ENCODE assay signal across 9 cellular contexts in genomic region chr19:40810649-40811408, GRCh38. TPM values are rescaled to one million over a fixed set of nuclear protein-coding genes. Genes with fewer than 3 reads are reported as not detected.
A peak's percentile ranks its signal among the peaks of the same experiment; 100 is the strongest.
DNase-seq lines count a peak whose midpoint lies in the region; ATAC-seq and TF ChIP-seq lines count a peak whose summit lies in the region.
"Not testable (repeated sequence)": the region's sequence is repeated elsewhere in the genome, so short reads cannot be mapped to it uniquely, and the experiment has no call there.
"Had no signal": no experiment of that assay in that cellular context is flagged by ENCODE, and none has a peak within 500 bp of the region (broad histone marks: within the 10 kb centered on the region; RNA-seq: fewer than 3 reads in every experiment).

No MANE protein-coding gene starts in this region.

- ATAC-seq in GM18498 (IDR thresholded peaks at IDR 0.05; ENCODE audit: unreplicated experiment) (peak; percentile 71), HG03066 (IDR thresholded peaks at IDR 0.05; ENCODE audit: low read depth, unreplicated experiment) (peak; percentile 68)

- not testable (repeated sequence) for H3K36me3 ChIP-seq in ovary
- peaks cover 0 to 13% of the 10 kb centered on the region in 2 donors for H3K36me3 ChIP-seq in vagina

- H3K4me1 Mint-ChIP-seq in activated CD4-positive, alpha-beta memory T cell treated with anti-CD3 and anti-CD28 coated beads, Interleukin-2, amount 10 ng/mL, durations not matched to agents 7 days and 5 days = peaks cover 56% of the 10 kb centered on the region

- CTCF ChIA-PET in activated CD4-positive, alpha-beta memory T cell treated with anti-CD3 and anti-CD28 coated beads, Interleukin-2, amount 10 ng/mL, durations not matched to agents 7 days and 5 days (lab: Charles Lee) = not testable (repeated sequence)

- H3K9me3 Mint-ChIP-seq in activated CD4-positive, alpha-beta memory T cell treated with anti-CD3 and anti-CD28 coated beads, Interleukin-2, amount 10 ng/mL, durations not matched to agents 7 days and 5 days = not testable (repeated sequence)

- peak overlapping the region; percentile 87 for H3K4me3 Mint-ChIP-seq in activated CD4-positive, alpha-beta memory T cell treated with anti-CD3 and anti-CD28 coated beads, Interleukin-2, amount 10 ng/mL, durations not matched to agents 7 days and 5 days

- H3K27me3 ChIP-seq in ovary, vagina: not testable (repeated sequence)

- H3K4me3 ChIP-seq in iPS-11a (ENCODE audit: low read depth, low read length) (peak overlapping the region; percentile 37), ovary (peak overlapping the region; percentile 45), vagina (peak overlapping the region; percentile 45 to 51)

- not testable (repeated sequence) for TF ChIP-seq POLR2A in ovary (IDR thresholded peaks at IDR 0.05)
- peak in 1 of 2 donors; percentile 15 for TF ChIP-seq POLR2A in vagina (IDR thresholded peaks at IDR 0.05)

- H3K27ac ChIP-seq in cingulate gyrus (ENCODE audit: low read depth, low read length) = peak overlapping the region; percentile 19
- H3K27ac ChIP-seq in ovary = peak overlapping the region; percentile 11 to 58
- H3K27ac ChIP-seq in vagina = peak overlapping the region; percentile 79

- not testable (repeated sequence) for H3K9me3 ChIP-seq in ovary, vagina

- H3K36me3 Mint-ChIP-seq in activated CD4-positive, alpha-beta memory T cell treated with anti-CD3 and anti-CD28 coated beads, Interleukin-2, amount 10 ng/mL, durations not matched to agents 7 days and 5 days (ENCODE audit: low read depth) = peaks cover 42% of the 10 kb centered on the region

- TF ChIP-seq EP300 in ovary (IDR thresholded peaks at IDR 0.05) = not testable (repeated sequence)

- POLR2A ChIA-PET in activated CD4-positive, alpha-beta memory T cell treated with anti-CD3 and anti-CD28 coated beads, Interleukin-2, amount 10 ng/mL, durations not matched to agents 7 days and 5 days (lab: Charles Lee) = interaction anchor here (0.6 to 1.5 kb wide), 4 partner anchors 8 to 63 kb away, joined by 3 to 4 read pairs (median 4); partner anchors contain the start of genes ACTMAP and EGLN2

- H3K27me3 Mint-ChIP-seq in activated CD4-positive, alpha-beta memory T cell treated with anti-CD3 and anti-CD28 coated beads, Interleukin-2, amount 10 ng/mL, durations not matched to agents 7 days and 5 days = peaks cover 32% of the 10 kb centered on the region

- 1 to 2% (median 2%) methylated on average over 34 to 64 of the region's 65 CpGs for WGBS in ovary, 3 donors

- H3K27ac Mint-ChIP-seq in activated CD4-positive, alpha-beta memory T cell treated with anti-CD3 and anti-CD28 coated beads, Interleukin-2, amount 10 ng/mL, durations not matched to agents 7 days and 5 days = peak overlapping the region; percentile 66

- H3K4me1 ChIP-seq in ovary (ENCODE audit: insufficient read depth) = peaks cover 20% of the 10 kb centered on the region
- H3K4me1 ChIP-seq in vagina = peaks cover 73% of the 10 kb centered on the region

- intact Hi-C loops in ovary (cut with DNase I); vagina (cut with DNase I): not testable (repeated sequence)

- TF ChIP-seq CTCF in ovary (IDR thresholded peaks at IDR 0.05) (peak in 1 of 3 donors; percentile 27), vagina (IDR thresholded peaks at IDR 0.05) (peak in 1 of 3 experiments; percentile 3)

- DNase-seq in NCI-H82 (lab: John Stamatoyannopoulos, UW) (peak; percentile 87), ovary (peak; percentile 79 to 90 (median 87))
- DNase-seq in activated CD4-positive, alpha-beta memory T cell treated with anti-CD3 and anti-CD28 coated beads, Interleukin-2, amount 10 ng/mL, durations not matched to agents 7 days and 5 days = peak; percentile 72
- not testable (repeated sequence) for DNase-seq in vagina (ENCODE audit: extremely low spot score in 2 of 2)

RNA-seq across cellular contexts. Expression of gene EGLN2, which starts 11.8 kb away (rescaled TPM):
- total RNA-seq in activated CD4-positive, alpha-beta memory T cell treated with anti-CD3 and anti-CD28 coated beads, Interleukin-2, amount 10 ng/mL, durations not matched to agents 7 days and 5 days = 100 to 1,000 TPM; 127 to 128 TPM
- total RNA-seq in ovary (100 to 1,000 TPM in 4 of 7 donors, 10 to 100 TPM in 3; 61.5 to 121 (median 102) TPM), vagina (76.9 TPM)
- polyA plus RNA-seq in ovary = 10 to 100 TPM; 43.6 to 82.7 TPM

RNA-seq across cellular contexts. Expression of gene RAB4B, which starts 32.8 kb away (rescaled TPM):
- 10 to 100 TPM; 65.7 to 68.3 TPM for total RNA-seq in activated CD4-positive, alpha-beta memory T cell treated with anti-CD3 and anti-CD28 coated beads, Interleukin-2, amount 10 ng/mL, durations not matched to agents 7 days and 5 days
- total RNA-seq in ovary (10 to 100 TPM in 6 of 7 donors, 1 to 10 TPM in 1; 9.1 to 32.9 (median 19.3) TPM), vagina (22.3 TPM)
- 10 to 100 TPM in 1 of 2 donors, 1 to 10 TPM in 1; 6.5 to 18.9 TPM for polyA plus RNA-seq in ovary

RNA-seq across cellular contexts. Expression of gene MIA, which starts 35.5 kb away (rescaled TPM):
- total RNA-seq in activated CD4-positive, alpha-beta memory T cell treated with anti-CD3 and anti-CD28 coated beads, Interleukin-2, amount 10 ng/mL, durations not matched to agents 7 days and 5 days = not detected
- 1 to 10 TPM in 5 of 7 donors, not detected in 2; 1.7 to 3.9 (median 2.6) TPM for total RNA-seq in ovary
- 1 to 10 TPM in 1 of 2 donors, not detected in 1; 1.9 TPM for polyA plus RNA-seq in ovary
- total RNA-seq in vagina = 11.0 TPM
- total RNA-seq: glomerular endothelial cell had no signal

RNA-seq across cellular contexts. Expression of gene CYP2A6, which starts 39.4 kb away (rescaled TPM):
- not detected for total RNA-seq in activated CD4-positive, alpha-beta memory T cell treated with anti-CD3 and anti-CD28 coated beads, Interleukin-2, amount 10 ng/mL, durations not matched to agents 7 days and 5 days
- total RNA-seq in ovary (1 to 10 TPM in 4 of 7 donors, under 1 TPM in 3; 0.25 to 2.7 (median 1.2) TPM), vagina (2.0 TPM)
- 1 to 10 TPM; 1.2 to 3.4 TPM for polyA plus RNA-seq in ovary
- total RNA-seq: glomerular endothelial cell had no signal

RNA-seq across cellular contexts. Expression of gene SNRPA, which starts 59.8 kb away (rescaled TPM):
- total RNA-seq in activated CD4-positive, alpha-beta memory T cell treated with anti-CD3 and anti-CD28 coated beads, Interleukin-2, amount 10 ng/mL, durations not matched to agents 7 days and 5 days = 100 to 1,000 TPM; 145 to 151 TPM
- total RNA-seq in ovary = 10 to 100 TPM; 48.9 to 80.7 (median 72.4) TPM
- polyA plus RNA-seq in ovary = 10 to 100 TPM; 56.4 to 83.9 TPM
- 72.7 TPM for total RNA-seq in vagina

Comparison
In these comparisons a context has a peak if more than half of its experiments do, and no peak if none do; other contexts are left out.
1. H3K27ac ChIP-seq: peak in every context shown above with its lines; median percentile 79 in vagina; 34 in ovary; 19 in cingulate gyrus.